1 cellular context compared by ENCODE assay signal in genomic region chr6:155316419-155316818, GRCh38.
TF ChIP-seq lines count a peak whose summit lies in the region.

No MANE protein-coding gene starts in this region.

TF ChIP-seq in K562, 482 proteins besides CTCF, POLR2A, EP300 and RAD21:
- TF ChIP-seq NR2F6 (CRISPR knock-in tag; IDR thresholded peaks at IDR 0.05), result no peak
- TF ChIP-seq ZNF12 (CRISPR knock-in tag; IDR thresholded peaks at IDR 0.05), result peak; percentile 95
- no peak for TF ChIP-seq ZNF644 (tag; IDR thresholded peaks at IDR 0.05; ENCODE audit: low read depth)
